25 cellular contexts compared by ENCODE assay signal in the genomic region with DNA sequence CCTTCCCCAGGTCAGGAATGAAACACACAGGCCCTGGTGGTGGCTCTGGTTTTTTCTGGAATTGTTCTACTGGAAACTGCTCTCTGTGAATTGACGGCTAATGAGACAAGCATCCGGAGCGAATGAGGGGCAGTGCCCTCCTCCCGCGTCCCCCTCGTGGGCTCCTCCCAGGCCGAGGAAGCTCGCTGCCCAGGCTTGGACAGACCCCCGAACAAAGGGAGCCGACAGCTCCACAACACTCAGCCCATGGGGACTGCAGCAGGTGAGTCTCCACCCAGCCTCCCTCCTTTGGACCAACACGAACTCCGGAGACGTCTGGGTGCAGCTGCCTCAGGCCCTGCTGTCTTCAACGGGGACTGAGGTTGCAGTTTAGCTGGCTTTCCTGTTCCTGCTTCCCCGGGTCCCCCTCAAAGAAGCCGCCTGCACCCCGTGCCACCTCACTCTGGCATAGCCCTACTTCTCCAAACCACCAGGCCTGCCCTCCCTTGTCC. TPM values are rescaled to one million over a fixed set of nuclear protein-coding genes. Genes with fewer than 3 reads are reported as not detected.
DNase-seq lines count a peak whose midpoint lies in the region; ATAC-seq and TF ChIP-seq lines count a peak whose summit lies in the region.
"Had no signal": no experiment of that assay in that cellular context is flagged by ENCODE, and none has a peak within 500 bp of the region (broad histone marks: within the 10 kb centered on the region; RNA-seq: fewer than 3 reads in every experiment).

No MANE protein-coding gene starts in this region.

- H3K79me2 ChIP-seq in GM23338 (replicated peaks; ENCODE audit: insufficient read depth) (no peaks in the 10 kb centered on the region), trophoblast cell (ENCODE audit: control insufficient read depth, insufficient read depth, low read length, poor library complexity) (no peaks in the 10 kb centered on the region)

- no peaks in the 10 kb centered on the region for H3K36me3 ChIP-seq in GM23338 (ENCODE audit: insufficient read depth)
- H3K36me3 ChIP-seq in right lobe of liver: no peaks in the 10 kb centered on the region
- no peaks in the 10 kb centered on the region for H3K36me3 ChIP-seq in trophoblast cell (ENCODE audit: control insufficient read depth in 1 of 2, insufficient read depth in 2 of 2, low read length in 2 of 2)
- H3K36me3 ChIP-seq: brain microvascular endothelial cell, sigmoid colon, SJCRH30, thyroid gland had no signal

- H3K27ac ChIP-seq in GM23338 (ENCODE audit: low read depth) (no peak overlapping the region), VCaP (0 out of 2 replicates have a peak overlapping the region, but pooled peaks have one; percentile 16), right lobe of liver (peak overlapping the region; percentile 45 to 83 (median 77)), trophoblast cell (ENCODE audit: low read depth, low read length) (no peak overlapping the region)
- H3K27ac ChIP-seq: brain microvascular endothelial cell, coronary artery, SJCRH30 had no signal

- H2BK12ac ChIP-seq in trophoblast cell (ENCODE audit: low read length): peak overlapping the region; percentile 47

- H3K4me2 ChIP-seq in GM23338 (no peak overlapping the region), trophoblast cell (ENCODE audit: low read length) (no peak overlapping the region)

- H3K4me1 Mint-ChIP-seq in GM23338: peaks cover 32% of the 10 kb centered on the region
- H3K4me1 Mint-ChIP-seq in T-helper 2 cell treated with Interferon-gamma antibody and Interleukin-4, amounts not matched to agents 5 μg/mL and 100 μg/mL, for 36 hours (ENCODE audit: low read depth): no peaks in the 10 kb centered on the region

- ATAC-seq in GM23338: no peak
- ATAC-seq in right lobe of liver: no peak
- ATAC-seq: activated T-cell treated with anti-CD3 and anti-CD28 coated beads, Interleukin-2, amount 50 U/mL, for 72 hours; PC-3 had no signal

- peaks cover 11% of the 10 kb centered on the region for H3K79me1 ChIP-seq in trophoblast cell (ENCODE audit: low read length)

- H3K9me3 Mint-ChIP-seq in GM23338: no peaks in the 10 kb centered on the region
- H3K9me3 Mint-ChIP-seq in T-helper 2 cell treated with Interferon-gamma antibody and Interleukin-4, amounts not matched to agents 5 μg/mL and 100 μg/mL, for 36 hours: no peaks in the 10 kb centered on the region
- H3K9me3 Mint-ChIP-seq: activated naive CD4-positive, alpha-beta T cell treated with anti-CD3 and anti-CD28 coated beads, Interleukin-2, amount 50 U/mL, for 72 hours; activated T-cell treated with anti-CD3 and anti-CD28 coated beads, Interleukin-2, amount 50 U/mL, for 72 hours; WTC11 had no signal

- peaks cover 4% of the 10 kb centered on the region for H3K27me3 Mint-ChIP-seq in GM23338 (ENCODE audit: insufficient read depth, low read depth, poor library complexity)
- H3K27me3 Mint-ChIP-seq in T-helper 2 cell treated with Interferon-gamma antibody and Interleukin-4, amounts not matched to agents 5 μg/mL and 100 μg/mL, for 36 hours (ENCODE audit: low read depth): peaks cover 64% of the 10 kb centered on the region

- peak overlapping the region; percentile 93 for H4K91ac ChIP-seq in trophoblast cell (ENCODE audit: low read depth, low read length)

- no peak overlapping the region for H3K14ac ChIP-seq in trophoblast cell (ENCODE audit: low read length)

- H3K4ac ChIP-seq in trophoblast cell (ENCODE audit: low read depth, low read length): no peak overlapping the region

- intact Hi-C loops in right lobe of liver (cut with DNase I): no loop called here

- no peak for TF ChIP-seq CTCF in GM23338 (conservative IDR thresholded peaks at IDR 0.05; ENCODE audit: low read depth in 2 of 2)
- no peak for TF ChIP-seq CTCF in VCaP (conservative IDR thresholded peaks at IDR 0.05)
- TF ChIP-seq CTCF in right lobe of liver (IDR thresholded peaks at IDR 0.05): no peak

- H3F3A ChIP-seq in GM23338 (replicated peaks; ENCODE audit: low read depth): no peaks in the 10 kb centered on the region

- H3K9me3 ChIP-seq in right lobe of liver (no peaks in the 10 kb centered on the region), trophoblast cell (ENCODE audit: insufficient read depth, low read depth, low read length) (no peaks in the 10 kb centered on the region)
- H3K9me3 ChIP-seq: mucosa of descending colon, sigmoid colon, SJCRH30, thyroid gland had no signal

- no peaks in the 10 kb centered on the region for H3K9me2 ChIP-seq in GM23338 (ENCODE audit: insufficient read depth)

- H2BK5ac ChIP-seq in trophoblast cell (ENCODE audit: low read depth, low read length, poor library complexity): no peak overlapping the region

- H3K18ac ChIP-seq in trophoblast cell (ENCODE audit: low read length): no peak overlapping the region

- H3K36me3 Mint-ChIP-seq in GM23338 (ENCODE audit: low read depth): no peaks in the 10 kb centered on the region
- H3K36me3 Mint-ChIP-seq in T-helper 2 cell treated with Interferon-gamma antibody and Interleukin-4, amounts not matched to agents 5 μg/mL and 100 μg/mL, for 36 hours (ENCODE audit: low read depth): no peaks in the 10 kb centered on the region
- H3K36me3 Mint-ChIP-seq: WTC11 had no signal

- TF ChIP-seq POLR2A in right lobe of liver (IDR thresholded peaks at IDR 0.05): no peak

- no peak overlapping the region for H3K9ac ChIP-seq in trophoblast cell (ENCODE audit: low read length)

- H3K4me3 ChIP-seq in GM23338: no peak overlapping the region
- H3K4me3 ChIP-seq in right lobe of liver: peak overlapping the region in 1 of 3 donors; percentile 75
- H3K4me3 ChIP-seq in trophoblast cell (ENCODE audit: low read depth, low read length): no peak overlapping the region
- H3K4me3 ChIP-seq: mucosa of descending colon, SJCRH30 had no signal

- peaks cover 18% of the 10 kb centered on the region for H3K4me1 ChIP-seq in GM23338 (ENCODE audit: insufficient read depth)
- peaks cover 0 to 25% (median 6%) of the 10 kb centered on the region in 4 donors for H3K4me1 ChIP-seq in right lobe of liver
- H3K4me1 ChIP-seq in trophoblast cell (ENCODE audit: control insufficient read depth in 1 of 2, insufficient read depth in 2 of 2, low read length in 2 of 2): peaks cover 13 to 28% of the 10 kb centered on the region in 2 experiments

- H2AK5ac ChIP-seq in trophoblast cell (ENCODE audit: low read length): peak overlapping the region; percentile 48

- no peak overlapping the region for H4K12ac ChIP-seq in trophoblast cell (ENCODE audit: low read depth, low read length)

- H2BK120ac ChIP-seq in trophoblast cell (ENCODE audit: insufficient read depth, low read length, poor library complexity): no peak overlapping the region

- H4K20me1 ChIP-seq in GM23338 (replicated peaks; ENCODE audit: insufficient read depth): no peaks in the 10 kb centered on the region

- no peak overlapping the region for H3K27ac Mint-ChIP-seq in GM23338
- H3K27ac Mint-ChIP-seq in T-helper 2 cell treated with Interferon-gamma antibody and Interleukin-4, amounts not matched to agents 5 μg/mL and 100 μg/mL, for 36 hours: no peak overlapping the region
- H3K27ac Mint-ChIP-seq: activated naive CD4-positive, alpha-beta T cell treated with anti-CD3 and anti-CD28 coated beads, Interleukin-2, amount 50 U/mL, for 72 hours; activated T-cell treated with anti-CD3 and anti-CD28 coated beads, Interleukin-2, amount 50 U/mL, for 72 hours; WTC11 had no signal

- DNase-seq in GM23338 (ENCODE audit: low spot score) (no peak), right lobe of liver (no peak), trophoblast cell (no peak), DMS153 (lab: John Stamatoyannopoulos, UW) (no peak), hepatic stellate cell (ENCODE audit: low spot score) (no peak), AG08395 (ENCODE audit: low spot score) (no peak)
- DNase-seq in T-helper 2 cell treated with Interferon-gamma antibody and Interleukin-4, amounts not matched to agents 5 μg/mL and 100 μg/mL, for 36 hours (ENCODE audit: low spot score): no peak
- DNase-seq: activated T-cell treated with anti-CD3 and anti-CD28 coated beads, Interleukin-2, amount 50 U/mL, for 72 hours; brain microvascular endothelial cell; EL; NCI-H1417 treated with DMSO at 0.1 percent for 48 hours; NCI-H2171; NCI-H748 treated with DMSO at 0.1 percent for 48 hours; occipital lobe; PC-3; sigmoid colon; SJCRH30; stimulated activated naive CD4-positive, alpha-beta T cell; T-helper 2 cell had no signal

- no peak overlapping the region for H3K23ac ChIP-seq in trophoblast cell (ENCODE audit: low read length)

- 52% methylated on average over 4 of the region's 17 CpGs for WGBS in right lobe of liver (ENCODE audit: insufficient coverage, low coverage, low lambda C conversion rate, missing lambda C conversion rate)
- no CpG with 5 or more reads among the region's 17 CpGs for WGBS in trophoblast cell (ENCODE audit: extremely low coverage, insufficient coverage, insufficient read length)

- peak overlapping the region; percentile 66; the same call in 1 of the 2 replicates for H2AFZ ChIP-seq in GM23338
- H2AFZ ChIP-seq in trophoblast cell (ENCODE audit: insufficient read depth, low read length, poor library complexity): no peak overlapping the region

- H3K4me3 Mint-ChIP-seq in GM23338: no peak overlapping the region
- H3K4me3 Mint-ChIP-seq in T-helper 2 cell treated with Interferon-gamma antibody and Interleukin-4, amounts not matched to agents 5 μg/mL and 100 μg/mL, for 36 hours: no peak overlapping the region
- H3K4me3 Mint-ChIP-seq: activated T-cell treated with anti-CD3 and anti-CD28 coated beads, Interleukin-2, amount 50 U/mL, for 72 hours; WTC11 had no signal

- no peak overlapping the region for H4K8ac ChIP-seq in trophoblast cell (ENCODE audit: low read depth, low read length)

- H3K27me3 ChIP-seq in GM23338 (ENCODE audit: insufficient read depth) (no peaks in the 10 kb centered on the region), right lobe of liver (no peaks in the 10 kb centered on the region), trophoblast cell (ENCODE audit: insufficient read depth, low read length) (no peaks in the 10 kb centered on the region)
- H3K27me3 ChIP-seq: SJCRH30, thyroid gland had no signal

TF ChIP-seq in GM23338, 12 proteins besides CTCF, POLR2A, EP300 and RAD21 (continues in another document):
- TF ChIP-seq CREB1 (CRISPR knock-in tag; IDR thresholded peaks at IDR 0.05; ENCODE audit: low read depth): no peak
- no peak for TF ChIP-seq EZH2phosphoT487 (IDR thresholded peaks at IDR 0.05; ENCODE audit: unreplicated experiment)
- no peak for TF ChIP-seq ZNF114 (CRISPR knock-in tag; IDR thresholded peaks at IDR 0.05)

RNA-seq across cellular contexts. Expression of a gene that starts 31.3 kb away (rescaled TPM):
- 200 and 208 TPM in 2 replicates for total RNA-seq in GM23338 (2014; rRNA removed; shearing (Covaris generic))
- 66.9 and 78.4 TPM in 2 replicates for polyA plus RNA-seq in GM23338 (2016; fragmentation: Nextera tagmentation; extraction: Ambion mirVana)
- total RNA-seq in right lobe of liver: 100 to 1,000 TPM in 1 of 6 experiments, 10 to 100 TPM in 5; 77.0 to 106 (median 85.5) TPM
- 195 and 197 TPM in 2 replicates for polyA plus RNA-seq in trophoblast cell (2013)

Comparison
In these comparisons a context has a peak if more than half of its experiments do, and no peak if none do; other contexts are left out.
1. H3K27ac ChIP-seq: peak in VCaP (single experiment) and right lobe of liver (3 of 3); none in GM23338 (single experiment) and trophoblast cell (single experiment).